Comparison of ENCODE assay signal across 9 cellular contexts in genomic region chr5:92552206-92553160, GRCh38.
DNase-seq lines count a peak whose midpoint lies in the region; ATAC-seq, FAIRE-seq and TF ChIP-seq lines count a peak whose summit lies in the region.
"Had no signal": no experiment of that assay in that cellular context is flagged by ENCODE, and none has a peak within 500 bp of the region (broad histone marks: within the 10 kb centered on the region; RNA-seq: fewer than 3 reads in every experiment).

No MANE protein-coding gene starts in this region.

- H3K27ac ChIP-seq in hepatocyte = peak overlapping the region; percentile 68
- H3K27ac ChIP-seq: sigmoid colon had no signal

- H2AFZ ChIP-seq in hepatocyte = no peak overlapping the region

- no peak overlapping the region for H3K4me3 ChIP-seq in hepatocyte
- H3K4me3 ChIP-seq: sigmoid colon had no signal

- H3K27me3 ChIP-seq in hepatocyte = no peaks in the 10 kb centered on the region
- H3K27me3 ChIP-seq: sigmoid colon had no signal

- TF ChIP-seq CTCF in AG09319 (IDR thresholded peaks at IDR 0.05; ENCODE audit: low read depth, low read length) (no peak), hepatocyte (IDR thresholded peaks at IDR 0.05; ENCODE audit: poor library complexity) (no peak)

- H3K4me2 ChIP-seq in hepatocyte = peak overlapping the region; percentile 22

- DNase-seq in AG09319 (ENCODE audit: extremely low read depth, low read depth) (peak; percentile 96), HTR-8/SVneo (ENCODE audit: insufficient read length, low spot score) (peak; percentile 54), hepatocyte (ENCODE audit: low spot score) (peak; percentile 35), DMS114 treated with DMSO at 0.1 percent for 48 hours (lab: John Stamatoyannopoulos, UW; ENCODE audit: unreplicated experiment) (no peak)
- no peak for DNase-seq in activated effector memory CD4-positive, alpha-beta T cell treated with anti-CD3 and anti-CD28 coated beads, Interleukin-2, amount 50 U/mL, for 16 hours
- DNase-seq: sigmoid colon had no signal

- WGBS in hepatocyte (ENCODE audit: low lambda C conversion rate, missing lambda C conversion rate) = 57% methylated on average over 8 of the region's 8 CpGs

- peaks cover 17% of the 10 kb centered on the region for H3K4me1 ChIP-seq in hepatocyte (ENCODE audit: insufficient read depth)
- H3K4me1 ChIP-seq: sigmoid colon had no signal

- ATAC-seq in SK-N-SH treated with all-trans-retinoic acid at 6 μM for 48 hours (peak; percentile 94), HG02588 (IDR thresholded peaks at IDR 0.05; ENCODE audit: unreplicated experiment) (no peak), HG02840 (IDR thresholded peaks at IDR 0.05; ENCODE audit: low FRiP score, unreplicated experiment) (no peak)

- H3K9me3 ChIP-seq in hepatocyte (ENCODE audit: low read depth) = no peaks in the 10 kb centered on the region
- H3K9me3 ChIP-seq: sigmoid colon had no signal

- H3K79me2 ChIP-seq in hepatocyte = no peaks in the 10 kb centered on the region

- FAIRE-seq in HTR-8/SVneo (lab: Jason Lieb, UNC) = peak; percentile 85

- H3K36me3 ChIP-seq in hepatocyte (replicated peaks; ENCODE audit: insufficient read depth, low read depth) = no peaks in the 10 kb centered on the region
- H3K36me3 ChIP-seq: sigmoid colon had no signal

- no peaks in the 10 kb centered on the region for H3K9me2 ChIP-seq in hepatocyte (replicated peaks; ENCODE audit: insufficient read depth)

- H4K20me1 ChIP-seq in hepatocyte (ENCODE audit: insufficient read depth, poor library complexity, severe bottlenecking) = no peaks in the 10 kb centered on the region

TF ChIP-seq in SK-N-SH treated with all-trans-retinoic acid at 6 μM for 48 hours, 23 proteins besides CTCF, POLR2A, EP300 and RAD21:
- TF ChIP-seq ISL1 (CRISPR knock-in tag; IDR thresholded peaks at IDR 0.05) (peak; percentile 89), ESRRG (CRISPR knock-in tag; IDR thresholded peaks at IDR 0.05) (no peak), TOX (CRISPR knock-in tag; IDR thresholded peaks at IDR 0.05; ENCODE audit: borderline replicate concordance) (peak; percentile 61; the same call in 1 of the 2 replicates), PATZ1 (CRISPR knock-in tag; IDR thresholded peaks at IDR 0.05; ENCODE audit: borderline replicate concordance) (peak; percentile 83; the same call in 1 of the 2 replicates), ARNTL (CRISPR knock-in tag; IDR thresholded peaks at IDR 0.05; ENCODE audit: borderline replicate concordance, low read depth) (no peak), ZC3H10 (CRISPR knock-in tag; IDR thresholded peaks at IDR 0.05) (peak; percentile 20; the same call in 1 of the 2 replicates)
- TF ChIP-seq, protein P1, sequence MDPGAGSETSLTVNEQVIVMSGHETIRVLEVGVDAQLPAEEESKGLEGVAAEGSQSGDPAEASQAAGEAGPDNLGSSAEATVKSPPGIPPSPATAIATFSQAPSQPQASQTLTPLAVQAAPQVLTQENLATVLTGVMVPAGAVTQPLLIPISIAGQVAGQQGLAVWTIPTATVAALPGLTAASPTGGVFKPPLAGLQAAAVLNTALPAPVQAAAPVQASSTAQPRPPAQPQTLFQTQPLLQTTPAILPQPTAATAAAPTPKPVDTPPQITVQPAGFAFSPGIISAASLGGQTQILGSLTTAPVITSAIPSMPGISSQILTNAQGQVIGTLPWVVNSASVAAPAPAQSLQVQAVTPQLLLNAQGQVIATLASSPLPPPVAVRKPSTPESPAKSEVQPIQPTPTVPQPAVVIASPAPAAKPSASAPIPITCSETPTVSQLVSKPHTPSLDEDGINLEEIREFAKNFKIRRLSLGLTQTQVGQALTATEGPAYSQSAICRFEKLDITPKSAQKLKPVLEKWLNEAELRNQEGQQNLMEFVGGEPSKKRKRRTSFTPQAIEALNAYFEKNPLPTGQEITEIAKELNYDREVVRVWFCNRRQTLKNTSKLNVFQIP (CRISPR knock-in tag; IDR thresholded peaks at IDR 0.05; ENCODE audit: borderline replicate concordance, low read depth) = peak; percentile 50; the same call in 1 of the 2 replicates

Comparison
In these comparisons a context has a peak if more than half of its experiments do, and no peak if none do; other contexts are left out.
1. DNase-seq: peak in AG09319 (single experiment), HTR-8/SVneo (single experiment) and hepatocyte (single experiment); none in DMS114 treated with DMSO at 0.1 percent for 48 hours (single experiment) and activated effector memory CD4-positive, alpha-beta T cell treated with anti-CD3 and anti-CD28 coated beads, Interleukin-2, amount 50 U/mL, for 16 hours (single experiment).